9 cellular contexts compared by ENCODE assay signal in the genomic region with DNA sequence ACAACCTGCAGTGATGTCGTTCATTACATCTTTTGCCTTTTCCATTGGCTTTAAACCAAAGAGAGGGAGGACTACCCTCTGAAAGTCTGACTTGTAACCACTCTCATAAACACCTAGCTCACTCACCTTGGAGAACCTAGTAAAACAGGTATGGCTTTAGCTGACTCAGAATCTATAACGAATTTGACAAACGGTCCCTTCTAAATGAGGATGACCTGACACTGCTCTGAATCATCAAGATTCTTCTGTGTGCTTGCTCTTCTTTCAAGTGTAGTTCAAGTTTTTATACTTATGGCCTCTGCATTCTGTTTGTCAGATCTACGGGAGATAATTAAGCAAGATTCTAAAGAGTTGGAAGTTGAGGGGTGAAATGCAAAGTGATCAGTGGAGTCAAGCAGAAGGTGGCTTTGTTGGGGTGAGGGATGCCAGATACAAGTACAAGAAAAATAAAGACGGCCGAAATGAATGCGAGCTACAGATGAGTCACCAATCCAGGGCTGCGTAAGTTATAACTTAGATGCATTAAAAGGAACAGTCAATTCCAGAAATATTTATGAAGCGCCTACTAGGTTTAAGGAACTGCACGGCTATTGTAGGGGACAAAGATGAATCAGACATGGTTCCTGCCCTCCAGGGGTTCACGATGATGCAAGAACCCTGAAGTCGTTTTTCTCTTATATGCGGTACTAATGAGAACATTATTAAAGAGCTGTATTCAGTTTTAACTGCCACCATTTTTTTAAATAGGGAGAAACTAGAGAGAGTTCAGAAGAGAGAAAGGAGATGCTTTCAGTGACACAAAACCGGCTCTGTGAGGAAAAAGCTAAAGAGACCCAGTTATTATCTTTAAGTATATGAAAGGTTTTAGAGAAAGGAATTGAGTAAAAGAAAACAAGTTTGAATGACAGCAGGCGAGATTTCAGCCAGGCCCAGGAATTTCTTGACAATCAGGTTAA. TPM values are rescaled to one million over a fixed set of nuclear protein-coding genes. Genes with fewer than 3 reads are reported as not detected.
DNase-seq lines count a peak whose midpoint lies in the region; ATAC-seq and TF ChIP-seq lines count a peak whose summit lies in the region.
"Had no signal": no experiment of that assay in that cellular context is flagged by ENCODE, and none has a peak within 500 bp of the region (broad histone marks: within the 10 kb centered on the region; RNA-seq: fewer than 3 reads in every experiment).

No MANE protein-coding gene starts in this region.

- TF ChIP-seq CTCF in fibroblast of pulmonary artery (IDR thresholded peaks at IDR 0.05; ENCODE audit: low read length, missing control alignments) (no peak), upper lobe of right lung (IDR thresholded peaks at IDR 0.05) (no peak)

- peak overlapping the region; percentile 47 for H3K27ac ChIP-seq in upper lobe of right lung

- no peaks in the 10 kb centered on the region for H3K9me3 ChIP-seq in upper lobe of right lung
- H3K9me3 ChIP-seq: Caco-2 had no signal

- H3K27me3 ChIP-seq in upper lobe of right lung: no peaks in the 10 kb centered on the region

- H3K9me3 Mint-ChIP-seq in activated T-cell treated with anti-CD3 and anti-CD28 coated beads, Interleukin-2, amount 50 U/mL, for 4 hours: no peaks in the 10 kb centered on the region
- H3K9me3 Mint-ChIP-seq in activated CD4-positive, alpha-beta memory T cell treated with anti-CD3 and anti-CD28 coated beads for 36 hours: no peaks in the 10 kb centered on the region

- peaks cover 6% of the 10 kb centered on the region for H3K36me3 ChIP-seq in upper lobe of right lung

- intact Hi-C loops in activated CD4-positive, alpha-beta memory T cell treated with anti-CD3 and anti-CD28 coated beads for 36 hours (cut with micrococcal nuclease): loop anchor here (5.0 to 10.0 kb wide), 4 partner anchors 34 to 416 kb away; partner anchors contain the start of genes KDM7A, LUC7L2 and PARP12
- intact Hi-C loops in upper lobe of right lung (cut with DNase I): loop anchor here (10.0 kb wide), 1 partner anchor 126 kb away; no protein-coding TSS in a partner anchor

- peak overlapping the region; percentile 69 for H3K27ac Mint-ChIP-seq in activated CD4-positive, alpha-beta memory T cell treated with anti-CD3 and anti-CD28 coated beads for 36 hours

- CTCF ChIA-PET in activated CD4-positive, alpha-beta memory T cell treated with anti-CD3 and anti-CD28 coated beads for 36 hours (lab: Charles Lee): interaction anchor here (1.0 to 6.9 kb wide), 3 partner anchors 12 to 217 kb away, joined by 3 to 34 read pairs (median 4); no protein-coding TSS in a partner anchor

- peaks cover 13% of the 10 kb centered on the region for H3K36me3 Mint-ChIP-seq in activated T-cell treated with anti-CD3 and anti-CD28 coated beads, Interleukin-2, amount 50 U/mL, for 4 hours (ENCODE audit: insufficient read depth)
- no peaks in the 10 kb centered on the region for H3K36me3 Mint-ChIP-seq in activated CD4-positive, alpha-beta memory T cell treated with anti-CD3 and anti-CD28 coated beads for 36 hours

- peaks cover 52% of the 10 kb centered on the region for H3K4me1 ChIP-seq in upper lobe of right lung
- H3K4me1 ChIP-seq: Caco-2 had no signal

- no peak for DNase-seq in activated T-cell treated with anti-CD3 and anti-CD28 coated beads, Interleukin-2, amount 50 U/mL, for 4 hours
- DNase-seq in activated T-cell treated with anti-CD3 and anti-CD28 coated beads, Interleukin-2, amount 50 U/mL, for 48 hours: no peak
- no peak for DNase-seq in activated CD4-positive, alpha-beta memory T cell treated with anti-CD3 and anti-CD28 coated beads for 36 hours
- DNase-seq in fibroblast of pulmonary artery (ENCODE audit: low read depth): peak; percentile 88
- no peak for DNase-seq in upper lobe of right lung
- no peak for DNase-seq in NCI-H1048 (lab: John Stamatoyannopoulos, UW)
- DNase-seq: Caco-2 had no signal

- peak overlapping the region; percentile 7 for H3K4me3 Mint-ChIP-seq in activated T-cell treated with anti-CD3 and anti-CD28 coated beads, Interleukin-2, amount 50 U/mL, for 4 hours
- peak overlapping the region; percentile 1 for H3K4me3 Mint-ChIP-seq in activated CD4-positive, alpha-beta memory T cell treated with anti-CD3 and anti-CD28 coated beads for 36 hours

- H3K4me1 Mint-ChIP-seq in activated T-cell treated with anti-CD3 and anti-CD28 coated beads, Interleukin-2, amount 50 U/mL, for 4 hours (ENCODE audit: low read depth): peaks cover 92% of the 10 kb centered on the region
- H3K4me1 Mint-ChIP-seq in activated CD4-positive, alpha-beta memory T cell treated with anti-CD3 and anti-CD28 coated beads for 36 hours (ENCODE audit: low read depth): peaks cover 88% of the 10 kb centered on the region

- peak; percentile 17 to 32 for ATAC-seq in activated T-cell treated with anti-CD3 and anti-CD28 coated beads, Interleukin-2, amount 50 U/mL, for 4 hours
- ATAC-seq in upper lobe of right lung: peak; percentile 27
- no peak for ATAC-seq in HG02981 (IDR thresholded peaks at IDR 0.05; ENCODE audit: unreplicated experiment)
- ATAC-seq in GM21447 (IDR thresholded peaks at IDR 0.05; ENCODE audit: unreplicated experiment): no peak

- no peaks in the 10 kb centered on the region for H3K27me3 Mint-ChIP-seq in activated T-cell treated with anti-CD3 and anti-CD28 coated beads, Interleukin-2, amount 50 U/mL, for 4 hours (ENCODE audit: low read depth)
- H3K27me3 Mint-ChIP-seq in activated CD4-positive, alpha-beta memory T cell treated with anti-CD3 and anti-CD28 coated beads for 36 hours: no peaks in the 10 kb centered on the region

- POLR2A ChIA-PET in activated CD4-positive, alpha-beta memory T cell treated with anti-CD3 and anti-CD28 coated beads for 36 hours (lab: Charles Lee): interaction anchor here (1.2 to 1.5 kb wide), 2 partner anchors 8 to 90 kb away, joined by 3 to 4 read pairs; no protein-coding TSS in a partner anchor

- H3K4me3 ChIP-seq in fibroblast of pulmonary artery (replicated peaks; ENCODE audit: low read depth, low read length) (no peak overlapping the region), upper lobe of right lung (no peak overlapping the region)

RNA-seq across cellular contexts. Expression of gene HIPK2, which starts 6.5 kb away (rescaled TPM):
- total RNA-seq in activated T-cell treated with anti-CD3 and anti-CD28 coated beads, Interleukin-2, amount 50 U/mL, for 4 hours: 10 to 100 TPM; 20.3 to 26.8 (median 26.1) TPM
- total RNA-seq in activated CD4-positive, alpha-beta memory T cell treated with anti-CD3 and anti-CD28 coated beads for 36 hours: 10 to 100 TPM; 18.9 to 19.1 TPM
- total RNA-seq in upper lobe of right lung: 64.3 TPM

RNA-seq across cellular contexts. Expression of gene TBXAS1, which starts 57.8 kb away (rescaled TPM):
- total RNA-seq in activated T-cell treated with anti-CD3 and anti-CD28 coated beads, Interleukin-2, amount 50 U/mL, for 4 hours: 1 to 10 TPM; 1.7 to 4.1 (median 4.0) TPM
- total RNA-seq in activated CD4-positive, alpha-beta memory T cell treated with anti-CD3 and anti-CD28 coated beads for 36 hours: 1 to 10 TPM; 4.8 to 5.3 TPM
- 65.4 TPM for total RNA-seq in upper lobe of right lung

Comparison
In these comparisons a context has a peak if more than half of its experiments do, and no peak if none do; other contexts are left out.
1. ATAC-seq: peak in activated T-cell treated with anti-CD3 and anti-CD28 coated beads, Interleukin-2, amount 50 U/mL, for 4 hours (2 of 2) and upper lobe of right lung (single experiment); none in HG02981 (single experiment) and GM21447 (single experiment).
2. RNA of gene TBXAS1, which starts 57.8 kb away (total RNA-seq): 65.4 TPM in upper lobe of right lung (single experiment); 4.8 to 5.3 TPM in activated CD4-positive, alpha-beta memory T cell treated with anti-CD3 and anti-CD28 coated beads for 36 hours and 1.7 to 4.1 TPM in activated T-cell treated with anti-CD3 and anti-CD28 coated beads, Interleukin-2, amount 50 U/mL, for 4 hours; every median in the first group is over 10 times any median in the second.